ENCODE assay signal across 9 cellular contexts in genomic region chr5:118791986-118792734, GRCh38.
DNase-seq lines count a peak whose midpoint lies in the region; ATAC-seq and TF ChIP-seq lines count a peak whose summit lies in the region.
"Had no signal": no experiment of that assay in that cellular context is flagged by ENCODE, and none has a peak within 500 bp of the region (broad histone marks: within the 10 kb centered on the region; RNA-seq: fewer than 3 reads in every experiment).

No MANE protein-coding gene starts in this region.

- H3K4me2 ChIP-seq in GM23338: no peak overlapping the region

- in situ Hi-C loops in KBM-7 (cut with MboI; ENCODE audit: low pct_unique_long_range_greater_than_20kb, low sequenced_read_pairs): no loop called here

- H3K27me3 Mint-ChIP-seq in GM23338 (ENCODE audit: insufficient read depth, low read depth, poor library complexity): no peaks in the 10 kb centered on the region
- H3K27me3 Mint-ChIP-seq: IgD-negative memory B cell had no signal

- H3K36me3 ChIP-seq in GM23338 (ENCODE audit: insufficient read depth) (no peaks in the 10 kb centered on the region), Peyer's patch (no peaks in the 10 kb centered on the region)

- DNase-seq in 8988T: peak; percentile 10
- peak; percentile 32 for DNase-seq in GDM1 (lab: John Stamatoyannopoulos, UW)
- DNase-seq in GM23338 (ENCODE audit: low spot score): peak; percentile 86
- peak; percentile 77 for DNase-seq in KBM-7
- DNase-seq in Peyer's patch: peak in 1 of 3 donors; percentile 53
- DNase-seq in choroid plexus epithelial cell (ENCODE audit: low read depth): peak; percentile 91
- no peak for DNase-seq in left lobe of liver (ENCODE audit: low spot score)
- peak; percentile 93 for DNase-seq in superior temporal gyrus (ENCODE audit: extremely low spot score)

- H3K4me1 ChIP-seq in GM23338 (ENCODE audit: insufficient read depth) (peaks cover 10% of the 10 kb centered on the region), Peyer's patch (no peaks in the 10 kb centered on the region)

- H3F3A ChIP-seq in GM23338 (replicated peaks; ENCODE audit: low read depth): no peaks in the 10 kb centered on the region

- H3K4me3 Mint-ChIP-seq in GM23338: no peak overlapping the region
- H3K4me3 Mint-ChIP-seq: IgD-negative memory B cell had no signal

- H3K79me2 ChIP-seq in GM23338 (replicated peaks; ENCODE audit: insufficient read depth): no peaks in the 10 kb centered on the region

- no peaks in the 10 kb centered on the region for H3K9me3 Mint-ChIP-seq in GM23338
- H3K9me3 Mint-ChIP-seq: IgD-negative memory B cell had no signal

- H3K27me3 ChIP-seq in GM23338 (ENCODE audit: insufficient read depth) (no peaks in the 10 kb centered on the region), Peyer's patch (no peaks in the 10 kb centered on the region)

- no peaks in the 10 kb centered on the region for H3K9me3 ChIP-seq in Peyer's patch

- peaks cover 21% of the 10 kb centered on the region for H3K4me1 Mint-ChIP-seq in GM23338

- no peak for TF ChIP-seq POLR2A in Peyer's patch (IDR thresholded peaks at IDR 0.05)

- peak overlapping the region; percentile 82 for H3K27ac Mint-ChIP-seq in GM23338
- H3K27ac Mint-ChIP-seq: IgD-negative memory B cell had no signal

- no peaks in the 10 kb centered on the region for H4K20me1 ChIP-seq in GM23338 (replicated peaks; ENCODE audit: insufficient read depth)

- H3K9me2 ChIP-seq in GM23338 (ENCODE audit: insufficient read depth): peaks cover 5% of the 10 kb centered on the region; the same call in 1 of the 2 replicates

- H3K4me3 ChIP-seq in GM23338: no peak overlapping the region
- peak overlapping the region in 1 of 4 donors; percentile 13 for H3K4me3 ChIP-seq in Peyer's patch
- peak overlapping the region; percentile 39 for H3K4me3 ChIP-seq in choroid plexus epithelial cell (ENCODE audit: low read depth, low read length)

- H3K36me3 Mint-ChIP-seq in GM23338 (ENCODE audit: low read depth): peaks cover 4% of the 10 kb centered on the region; the same call in 1 of the 3 replicates

- H3K27ac ChIP-seq in GM23338 (ENCODE audit: low read depth): no peak overlapping the region
- no peak overlapping the region for H3K27ac ChIP-seq in Peyer's patch

- H2AFZ ChIP-seq in GM23338: peak overlapping the region; percentile 15; the same call in 1 of the 2 replicates

- ATAC-seq in GM23338 (peak; percentile 90), left lobe of liver (peak; percentile 96)

- peak; percentile 83 for TF ChIP-seq CTCF in GM23338 (conservative IDR thresholded peaks at IDR 0.05; ENCODE audit: low read depth in 2 of 2)
- peak; percentile 12 to 73 (median 61) for TF ChIP-seq CTCF in Peyer's patch (IDR thresholded peaks at IDR 0.05)
- TF ChIP-seq CTCF in choroid plexus epithelial cell (conservative IDR thresholded peaks at IDR 0.05; ENCODE audit: low read depth, low read length): peak; percentile 82

TF ChIP-seq in GM23338, 12 proteins besides CTCF, POLR2A, EP300 and RAD21 (continues in another document):
- TF ChIP-seq STAT1 (IDR thresholded peaks at IDR 0.05; ENCODE audit: unreplicated experiment) (no peak), EZH2 (IDR thresholded peaks at IDR 0.05; ENCODE audit: low read depth, unreplicated experiment) (no peak), ZNF331 (CRISPR knock-in tag; IDR thresholded peaks at IDR 0.05; ENCODE audit: low read depth) (no peak), NANOG (IDR thresholded peaks at IDR 0.05; ENCODE audit: borderline replicate concordance) (no peak), REST (IDR thresholded peaks at IDR 0.05; ENCODE audit: unreplicated experiment) (no peak), ZNF114 (CRISPR knock-in tag; IDR thresholded peaks at IDR 0.05) (no peak), ZNF462 (CRISPR knock-in tag; IDR thresholded peaks at IDR 0.05) (no peak), CREB1 (CRISPR knock-in tag; IDR thresholded peaks at IDR 0.05; ENCODE audit: low read depth) (no peak), EZH2phosphoT487 (IDR thresholded peaks at IDR 0.05; ENCODE audit: unreplicated experiment) (no peak)
